In the genomic region with DNA sequence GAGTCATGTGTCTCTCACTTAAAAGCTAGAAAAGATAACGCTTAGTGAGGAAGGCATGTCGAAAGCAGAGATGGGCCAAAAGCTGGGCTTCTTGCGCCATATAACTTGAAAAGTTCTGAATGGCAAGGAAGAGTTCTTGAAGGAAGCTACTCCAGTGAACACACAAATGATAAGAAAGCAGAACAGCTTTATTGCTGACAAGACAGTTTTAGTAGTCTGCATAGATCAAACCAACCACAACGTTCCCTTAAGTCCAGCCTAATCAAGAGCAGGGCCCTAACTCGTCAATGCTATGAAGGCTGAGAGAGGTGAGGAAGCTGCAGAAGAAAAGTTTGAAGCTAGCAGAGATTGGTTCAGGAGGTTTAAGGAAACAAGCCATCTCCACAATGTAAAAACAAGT, we compare ENCODE assay signal across 21 cellular contexts. TPM values are rescaled to one million over a fixed set of nuclear protein-coding genes. Genes with fewer than 3 reads are reported as not detected.
DNase-seq lines count a peak whose midpoint lies in the region; ATAC-seq, FAIRE-seq and TF ChIP-seq lines count a peak whose summit lies in the region.
"Had no signal": no experiment of that assay in that cellular context is flagged by ENCODE, and none has a peak within 500 bp of the region (broad histone marks: within the 10 kb centered on the region; RNA-seq: fewer than 3 reads in every experiment).

No MANE protein-coding gene starts in this region.

- DNase-seq in HepG2 (ENCODE audit: low spot score) (no peak), right lobe of liver (no peak), H1 (ENCODE audit: low read depth in 1 of 2, low spot score in 2 of 2) (no peak), hepatocyte (ENCODE audit: low spot score) (no peak), smooth muscle cell (lab: John Stamatoyannopoulos, UW; ENCODE audit: unreplicated experiment) (no peak), left ventricle myocardium superior (no peak)
- DNase-seq in activated CD8-positive, alpha-beta T cell treated with anti-CD3 and anti-CD28 coated beads, Interleukin-2, amount 10 ng/mL, durations not matched to agents 7 days and 5 days: no peak
- DNase-seq: 8988T; Caco-2; CD4-positive, CD25-positive, alpha-beta regulatory T cell; CD8-positive, alpha-beta T cell; DMS153; DND-41; H7; HCEC 1CT had no signal

- H2BK15ac ChIP-seq in H1 (ENCODE audit: low read length): no peak overlapping the region

- WGBS in HepG2 (ENCODE audit: low lambda C conversion rate): 94% methylated on average over 5 of the region's 5 CpGs
- WGBS in right lobe of liver (ENCODE audit: insufficient coverage, low coverage, low lambda C conversion rate, missing lambda C conversion rate): 94% methylated on average over 5 of the region's 5 CpGs
- 92% methylated on average over 5 of the region's 5 CpGs; no CpG with 5 or more reads in 1 of the 2 experiments for WGBS in H1 (ENCODE audit: extremely low coverage in 1 of 2, insufficient coverage in 1 of 2, insufficient read length in 1 of 2, insufficient replicate concordance in 2 of 2, low coverage in 1 of 2, low lambda C conversion rate in 2 of 2, missing lambda C conversion rate in 1 of 2), 2 experiments
- WGBS in hepatocyte (ENCODE audit: low lambda C conversion rate, missing lambda C conversion rate): 91% methylated on average over 5 of the region's 5 CpGs
- 80% methylated on average over 5 of the region's 5 CpGs for WGBS in smooth muscle cell (ENCODE audit: low lambda C conversion rate)

- CTCF ChIA-PET in HepG2 (lab: Yijun Ruan, JAX; ENCODE audit: low intra/inter-chr PET ratio, low total read pairs) (no interaction called here), H1 (lab: Charles Lee; ENCODE audit: partially characterized antibody) (interaction anchor here (0.7 to 0.9 kb wide), 3 partner anchors 9 to 251 kb away, joined by 3 to 4 read pairs (median 4); no protein-coding TSS in a partner anchor)
- CTCF ChIA-PET in activated CD8-positive, alpha-beta T cell treated with anti-CD3 and anti-CD28 coated beads, Interleukin-2, amount 10 ng/mL, durations not matched to agents 7 days and 5 days (lab: Charles Lee): no interaction called here

- H3K4me1 Mint-ChIP-seq in activated CD8-positive, alpha-beta T cell treated with anti-CD3 and anti-CD28 coated beads, Interleukin-2, amount 10 ng/mL, durations not matched to agents 7 days and 5 days (ENCODE audit: low read depth): no peaks in the 10 kb centered on the region
- H3K4me1 Mint-ChIP-seq: GM23338 had no signal

- H3K9me3 Mint-ChIP-seq in activated CD8-positive, alpha-beta T cell treated with anti-CD3 and anti-CD28 coated beads, Interleukin-2, amount 10 ng/mL, durations not matched to agents 7 days and 5 days (ENCODE audit: insufficient read depth): peaks cover 4% of the 10 kb centered on the region
- H3K9me3 Mint-ChIP-seq: GM23338 had no signal

- H2AK5ac ChIP-seq in H1 (ENCODE audit: low read depth, low read length): no peak overlapping the region

- H3K79me1 ChIP-seq in H1 (ENCODE audit: low read depth, low read length): no peaks in the 10 kb centered on the region

- H3K4me1 ChIP-seq in HepG2 (ENCODE audit: insufficient read depth, low read length): no peaks in the 10 kb centered on the region
- H3K4me1 ChIP-seq in right lobe of liver: no peaks in the 10 kb centered on the region
- no peaks in the 10 kb centered on the region for H3K4me1 ChIP-seq in H1 (replicated peaks in 1 of 4; ENCODE audit: control insufficient read depth in 3 of 4, insufficient read depth in 4 of 4, low read length in 3 of 4)
- peaks cover 17% of the 10 kb centered on the region for H3K4me1 ChIP-seq in hepatocyte (ENCODE audit: insufficient read depth)
- H3K4me1 ChIP-seq in smooth muscle cell (ENCODE audit: low read depth): peaks cover 2% of the 10 kb centered on the region
- H3K4me1 ChIP-seq: BLaER1, Caco-2 had no signal

- no TSS peak for BruUV-seq in HepG2 (replicated peaks; lab: Mats Ljungman, UMichigan)

- H4K5ac ChIP-seq in H1 (ENCODE audit: insufficient read length, low read depth, low read length): no peak overlapping the region

- no peak overlapping the region for H2BK5ac ChIP-seq in H1 (ENCODE audit: low read depth, low read length)

- FAIRE-seq in HepG2 (lab: Jason Lieb, UNC) (no peak), H1 (lab: Jason Lieb, UNC) (no peak)
- FAIRE-seq: G401.6, GM12878 had no signal

- H3K27me3 ChIP-seq in HepG2 (ENCODE audit: control insufficient read depth in 1 of 2, insufficient read depth in 2 of 2, low read length in 2 of 2) (no peaks in the 10 kb centered on the region), right lobe of liver (no peaks in the 10 kb centered on the region), H1 (replicated peaks in 1 of 4; ENCODE audit: control insufficient read depth in 3 of 4, extremely low read depth in 1 of 4, insufficient read depth in 3 of 4, low read length in 3 of 4) (no peaks in the 10 kb centered on the region), hepatocyte (no peaks in the 10 kb centered on the region), smooth muscle cell (ENCODE audit: low read depth) (no peaks in the 10 kb centered on the region)
- H3K27me3 ChIP-seq: BLaER1 had no signal

- H3K36me3 ChIP-seq in HepG2 (replicated peaks in 1 of 2; ENCODE audit: control insufficient read depth in 1 of 2, insufficient read depth in 2 of 2, low read length in 2 of 2) (0 out of 5 replicates have a peak, but pooled peaks cover 0 to 1% of the 10 kb centered on the region in 2 experiments), right lobe of liver (no peaks in the 10 kb centered on the region), H1 (ENCODE audit: control insufficient read depth in 2 of 4, insufficient read depth in 4 of 4, low read length in 3 of 4) (peaks cover 0 to 13% (median 0%) of the 10 kb centered on the region in 4 experiments; a peak in 1 of 8 replicates), hepatocyte (replicated peaks; ENCODE audit: insufficient read depth, low read depth) (no peaks in the 10 kb centered on the region), smooth muscle cell (ENCODE audit: low read depth) (no peaks in the 10 kb centered on the region)

- no peak overlapping the region for H3K27ac Mint-ChIP-seq in activated CD8-positive, alpha-beta T cell treated with anti-CD3 and anti-CD28 coated beads, Interleukin-2, amount 10 ng/mL, durations not matched to agents 7 days and 5 days
- H3K27ac Mint-ChIP-seq: CD4-positive, CD25-positive, alpha-beta regulatory T cell; CD8-positive, alpha-beta T cell; GM23338 had no signal

- TF ChIP-seq EP300 in HepG2 (IDR thresholded peaks at IDR 0.05; ENCODE audit: low read depth in 2 of 2, low read length in 2 of 2): no peak
- TF ChIP-seq EP300 in HepG2 (CRISPR knock-in tag; IDR thresholded peaks at IDR 0.05; ENCODE audit: borderline replicate concordance): no peak
- no peak for TF ChIP-seq EP300 in H1 (IDR thresholded peaks at IDR 0.05; ENCODE audit: borderline replicate concordance in 1 of 2, low read depth in 2 of 2, low read length in 2 of 2)

- no peak overlapping the region for H3K23ac ChIP-seq in H1 (ENCODE audit: insufficient read length)

- no peak for TF ChIP-seq RAD21 in HepG2 (CRISPR knock-in tag; IDR thresholded peaks at IDR 0.05)
- TF ChIP-seq RAD21 in H1 (IDR thresholded peaks at IDR 0.05 in 1 of 2, conservative IDR thresholded peaks at IDR 0.05 in 1 of 2; ENCODE audit: low read depth in 2 of 2, low read length in 2 of 2): no peak

- H2AFZ ChIP-seq in HepG2 (ENCODE audit: low read length): no peak overlapping the region
- H2AFZ ChIP-seq in H1 (ENCODE audit: low read length): no peak overlapping the region
- no peak overlapping the region for H2AFZ ChIP-seq in hepatocyte
- H2AFZ ChIP-seq in smooth muscle cell (ENCODE audit: low read depth): no peak overlapping the region
- H2AFZ ChIP-seq: GM23338 had no signal

- POLR2A ChIA-PET in HepG2 (lab: Yijun Ruan, JAX) (no interaction called here), H1 (lab: Charles Lee; ENCODE audit: partially characterized antibody) (interaction anchor here (1.6 kb wide), 1 partner anchor 9 kb away, joined by 5 read pairs; no protein-coding TSS in a partner anchor)
- POLR2A ChIA-PET in activated CD8-positive, alpha-beta T cell treated with anti-CD3 and anti-CD28 coated beads, Interleukin-2, amount 10 ng/mL, durations not matched to agents 7 days and 5 days (lab: Charles Lee): no interaction called here

- H4K20me1 ChIP-seq in HepG2 (ENCODE audit: insufficient read depth, low read length): no peaks in the 10 kb centered on the region
- no peaks in the 10 kb centered on the region for H4K20me1 ChIP-seq in H1 (replicated peaks in 1 of 2; ENCODE audit: control insufficient read depth in 1 of 2, insufficient read depth in 2 of 2, low read length in 2 of 2)
- H4K20me1 ChIP-seq in hepatocyte (ENCODE audit: insufficient read depth, poor library complexity, severe bottlenecking): no peaks in the 10 kb centered on the region
- H4K20me1 ChIP-seq in smooth muscle cell (ENCODE audit: low read depth): peaks cover 4% of the 10 kb centered on the region
- H4K20me1 ChIP-seq: BLaER1 had no signal

- H3K4me3 ChIP-seq in HepG2 (replicated peaks in 1 of 3; ENCODE audit: insufficient read depth in 1 of 3, low read depth in 2 of 3, low read length in 3 of 3) (no peak overlapping the region), right lobe of liver (no peak overlapping the region), H1 (ENCODE audit: extremely low read depth in 1 of 4, insufficient read depth in 2 of 4, low read depth in 3 of 4, low read length in 4 of 4) (no peak overlapping the region), hepatocyte (no peak overlapping the region), smooth muscle cell (no peak overlapping the region)
- H3K4me3 ChIP-seq: BLaER1, GM12878, GM23338 had no signal

- no peak overlapping the region for H3K4me3 Mint-ChIP-seq in activated CD8-positive, alpha-beta T cell treated with anti-CD3 and anti-CD28 coated beads, Interleukin-2, amount 10 ng/mL, durations not matched to agents 7 days and 5 days
- H3K4me3 Mint-ChIP-seq: CD4-positive, CD25-positive, alpha-beta regulatory T cell; CD8-positive, alpha-beta T cell; GM23338 had no signal

- no peak overlapping the region for H3K14ac ChIP-seq in H1 (ENCODE audit: insufficient read length)

- TF ChIP-seq CTCF in HepG2 (CRISPR knock-in tag; IDR thresholded peaks at IDR 0.05) (no peak), right lobe of liver (IDR thresholded peaks at IDR 0.05) (no peak), H1 (IDR thresholded peaks at IDR 0.05; ENCODE audit: control extremely low read depth in 1 of 3, insufficient read depth in 1 of 3, low read depth in 1 of 3, low read length in 3 of 3) (no peak), hepatocyte (IDR thresholded peaks at IDR 0.05; ENCODE audit: poor library complexity) (no peak), smooth muscle cell (IDR thresholded peaks at IDR 0.05; ENCODE audit: borderline replicate concordance, insufficient read depth, poor library complexity, severe bottlenecking) (no peak)

- peaks cover 8% of the 10 kb centered on the region for H3F3A ChIP-seq in smooth muscle cell (ENCODE audit: low read depth)

- in situ Hi-C loops in HepG2 (cut with HindIII; ENCODE audit: extremely low pct_ligation_motif_present, low pct_unique_long_range_greater_than_20kb): no loop called here

- no peaks in the 10 kb centered on the region for H3K79me2 ChIP-seq in HepG2 (ENCODE audit: insufficient read depth, low read length)
- no peaks in the 10 kb centered on the region; a peak in 1 of 4 replicates for H3K79me2 ChIP-seq in H1 (ENCODE audit: control insufficient read depth in 1 of 2, insufficient read depth in 2 of 2, low read length in 2 of 2)
- H3K79me2 ChIP-seq in hepatocyte: peaks cover 49% of the 10 kb centered on the region
- H3K79me2 ChIP-seq in smooth muscle cell (ENCODE audit: low read depth): peaks cover 66% of the 10 kb centered on the region

- no peak overlapping the region for H3K56ac ChIP-seq in H1 (replicated peaks; ENCODE audit: insufficient read length, low read depth, low read length)

- H3K23me2 ChIP-seq in H1 (ENCODE audit: low read depth, low read length): no peaks in the 10 kb centered on the region

- no peak for TF ChIP-seq POLR2A in HepG2 (IDR thresholded peaks at IDR 0.05; ENCODE audit: insufficient read depth in 1 of 2, low read depth in 2 of 2, low read length in 2 of 2)
- no peak for TF ChIP-seq POLR2A in right lobe of liver (IDR thresholded peaks at IDR 0.05)
- no peak for TF ChIP-seq POLR2A in H1 (IDR thresholded peaks at IDR 0.05; ENCODE audit: control extremely low read depth in 1 of 2, low read depth in 2 of 2, low read length in 2 of 2)

- H3K4me2 ChIP-seq in HepG2 (ENCODE audit: low read depth, low read length): no peak overlapping the region
- H3K4me2 ChIP-seq in H1 (ENCODE audit: insufficient read depth in 1 of 2, low read depth in 2 of 2, low read length in 2 of 2): no peak overlapping the region
- no peak overlapping the region for H3K4me2 ChIP-seq in hepatocyte
- no peak overlapping the region for H3K4me2 ChIP-seq in smooth muscle cell
- H3K4me2 ChIP-seq: BLaER1, GM23338 had no signal

- H3K27ac ChIP-seq in HepG2 (ENCODE audit: extremely low read length, insufficient read depth, low read length): no peak overlapping the region
- no peak overlapping the region for H3K27ac ChIP-seq in right lobe of liver
- no peak overlapping the region for H3K27ac ChIP-seq in H1 (ENCODE audit: low read depth, low read length)
- peak overlapping the region; percentile 83 for H3K27ac ChIP-seq in hepatocyte
- H3K27ac ChIP-seq in smooth muscle cell (ENCODE audit: low read depth): peak overlapping the region; percentile 87
- H3K27ac ChIP-seq: BLaER1, C4-2B had no signal

- ATAC-seq in HepG2 (no peak), right lobe of liver (no peak), left ventricle myocardium superior (no peak), esophagus mucosa (no peak)
- ATAC-seq in activated CD8-positive, alpha-beta T cell treated with anti-CD3 and anti-CD28 coated beads, Interleukin-2, amount 10 ng/mL, durations not matched to agents 7 days and 5 days: no peak
- ATAC-seq: CD8-positive, alpha-beta T cell; GM12878; GM23338 had no signal

- no peaks in the 10 kb centered on the region for H3K27me3 Mint-ChIP-seq in activated CD8-positive, alpha-beta T cell treated with anti-CD3 and anti-CD28 coated beads, Interleukin-2, amount 10 ng/mL, durations not matched to agents 7 days and 5 days (ENCODE audit: low read depth)
- H3K27me3 Mint-ChIP-seq: CD4-positive, CD25-positive, alpha-beta regulatory T cell had no signal

- H4K8ac ChIP-seq in H1 (ENCODE audit: extremely low read depth, insufficient read depth, low read length): no peak overlapping the region

- H3K18ac ChIP-seq in H1 (ENCODE audit: extremely low read depth, low read length): no peak overlapping the region

- H3K4ac ChIP-seq in H1 (replicated peaks; ENCODE audit: insufficient read length, low read depth, low read length): no peak overlapping the region

- H2BK12ac ChIP-seq in H1 (ENCODE audit: low read depth, low read length): no peak overlapping the region

- H3K9me2 ChIP-seq in hepatocyte (replicated peaks; ENCODE audit: insufficient read depth): no peaks in the 10 kb centered on the region

- intact Hi-C loops in HepG2 (cut with micrococcal nuclease; ENCODE audit: unreplicated experiment): no loop called here
- intact Hi-C loops in right lobe of liver (cut with DNase I): no loop called here
- intact Hi-C loops in left ventricle myocardium superior (cut with micrococcal nuclease): no loop called here

- no peak overlapping the region for H2BK20ac ChIP-seq in H1 (ENCODE audit: low read length)

- no peak overlapping the region for H4K91ac ChIP-seq in H1 (replicated peaks; ENCODE audit: insufficient read length, low read length)

- no peak overlapping the region for H3K9ac ChIP-seq in HepG2 (ENCODE audit: insufficient read depth, low read depth, low read length)
- H3K9ac ChIP-seq in H1 (replicated peaks in 1 of 4; ENCODE audit: extremely low read depth in 1 of 4, low read depth in 3 of 4, low read length in 3 of 4): no peak overlapping the region
- H3K9ac ChIP-seq in smooth muscle cell (ENCODE audit: low read depth): no peak overlapping the region
- H3K9ac ChIP-seq: BLaER1 had no signal

- peaks cover 19% of the 10 kb centered on the region for H3K9me3 ChIP-seq in HepG2 (ENCODE audit: low read length)
- no peaks in the 10 kb centered on the region for H3K9me3 ChIP-seq in right lobe of liver
- H3K9me3 ChIP-seq in H1 (ENCODE audit: insufficient read depth in 2 of 2, low read depth in 1 of 2, low read length in 1 of 2): peaks cover 3 to 4% of the 10 kb centered on the region in 2 experiments; a peak in 3 of 4 replicates
- H3K9me3 ChIP-seq in hepatocyte (ENCODE audit: low read depth): no peaks in the 10 kb centered on the region
- H3K9me3 ChIP-seq in smooth muscle cell (replicated peaks; ENCODE audit: low read depth): no peaks in the 10 kb centered on the region
- H3K9me3 ChIP-seq: Caco-2 had no signal

- H2BK120ac ChIP-seq in H1 (replicated peaks; ENCODE audit: low read depth, low read length): no peak overlapping the region

- peaks cover 5% of the 10 kb centered on the region for H3K36me3 Mint-ChIP-seq in activated CD8-positive, alpha-beta T cell treated with anti-CD3 and anti-CD28 coated beads, Interleukin-2, amount 10 ng/mL, durations not matched to agents 7 days and 5 days (ENCODE audit: low read depth)

RNA-seq across cellular contexts. Expression of gene GALNT1, which starts 55.7 kb away (rescaled TPM):
- total RNA-seq in HepG2 (2016; rRNA removed; fragmentation: Illumina TruSeq; extraction: Trizol) (100 and 101 TPM in 2 replicates), right lobe of liver (10 to 100 TPM; 28.0 to 47.4 (median 40.4) TPM), hepatocyte (222 and 231 TPM in 2 replicates), smooth muscle cell (151 and 193 TPM in 2 replicates), left ventricle myocardium superior (47.0 TPM), esophagus mucosa (101 TPM)
- total RNA-seq in HepG2 (2016; cell fraction: cytosol; rRNA removed; fragmentation: Illumina TruSeq; extraction: Trizol; ENCODE audit: low read depth): 24.4 and 25.0 TPM in 2 replicates
- 97.8 and 106 TPM in 2 replicates for total RNA-seq in HepG2 (2016; cell fraction: insoluble cytoplasmic fraction; rRNA removed; fragmentation: Illumina TruSeq; extraction: Trizol)
- total RNA-seq in HepG2 (2016; cell fraction: membrane; rRNA removed; fragmentation: Illumina TruSeq; extraction: Trizol): 103 and 117 TPM in 2 replicates
- total RNA-seq in HepG2 (2016; cell fraction: nucleus; rRNA removed; fragmentation: Illumina TruSeq; extraction: Trizol): 57.3 and 63.3 TPM in 2 replicates
- polyA plus RNA-seq in HepG2 (2011; rRNA removed) (29.5 and 41.1 TPM in 2 replicates), H1 (2011; rRNA removed) (10.2 and 22.4 TPM in 2 replicates), hepatocyte (240 and 271 TPM in 2 replicates), smooth muscle cell (195 and 217 TPM in 2 replicates)
- 16.2 and 27.6 TPM in 2 replicates for polyA plus RNA-seq in HepG2 (2011; cell fraction: cytosol; rRNA removed)
- polyA plus RNA-seq in HepG2 (2011; cell fraction: nucleus; rRNA removed): 5.3 and 6.6 TPM in 2 replicates
- 30.9 and 42.2 TPM in 2 replicates for polyA plus RNA-seq in HepG2 (2012)
- 23.9 and 26.1 TPM in 2 replicates for polyA plus RNA-seq in HepG2 (2016; cell fraction: cytosol; fragmentation: Illumina TruSeq; extraction: Trizol; ENCODE audit: low read depth)
- polyA plus RNA-seq in HepG2 (2016; cell fraction: insoluble cytoplasmic fraction; fragmentation: Illumina TruSeq; extraction: Trizol; ENCODE audit: low read depth): 75.7 and 83.7 TPM in 2 replicates
- 57.2 and 64.0 TPM in 2 replicates for polyA plus RNA-seq in HepG2 (2016; cell fraction: membrane; fragmentation: Illumina TruSeq; extraction: Trizol; ENCODE audit: low read depth)
- polyA plus RNA-seq in HepG2 (2016; cell fraction: nucleus; fragmentation: Illumina TruSeq; extraction: Trizol; ENCODE audit: insufficient read depth, low read depth): 52.0 and 52.9 TPM in 2 replicates
- 26.4 and 26.8 TPM in 2 replicates for polyA minus RNA-seq in HepG2 (2011; rRNA and poly(A)+ RNA removed; ENCODE audit: low replicate concordance)
- polyA minus RNA-seq in HepG2 (2011; cell fraction: cytosol; rRNA and poly(A)+ RNA removed): 38.5 and 40.9 TPM in 2 replicates
- 29.9 and 36.9 TPM in 2 replicates for polyA minus RNA-seq in HepG2 (2011; cell fraction: nucleus; rRNA and poly(A)+ RNA removed)
- total RNA-seq in H1 (2021; fragmentation: NEBNext Ultra II Directional; extraction: Animal tissue kit (Norgen Biotek cat#: 25700)): 93.0 and 101 TPM in 2 replicates
- polyA plus RNA-seq in H1 (2011; cell fraction: cytosol; rRNA removed): 25.1 TPM
- 23.9 TPM for polyA plus RNA-seq in H1 (2011; cell fraction: nucleus; rRNA removed)
- 34.2 to 64.5 TPM (median 42.5 TPM) in 4 replicates for polyA plus RNA-seq in H1 (2012, experiment 1 of 2)
- polyA plus RNA-seq in H1 (2012, experiment 2 of 2): 3.8 TPM
- polyA plus RNA-seq in H1 (2013, experiment 1 of 2): 112 TPM
- polyA plus RNA-seq in H1 (2013, experiment 2 of 2): 124 TPM
- 58.7 and 85.3 TPM in 2 replicates for polyA minus RNA-seq in H1 (2011; rRNA and poly(A)+ RNA removed)
- 25.8 TPM for polyA minus RNA-seq in H1 (2011; cell fraction: cytosol; rRNA and poly(A)+ RNA removed)
- polyA minus RNA-seq in H1 (2011; cell fraction: nucleus; rRNA and poly(A)+ RNA removed): 68.9 TPM
- total RNA-seq in activated CD8-positive, alpha-beta T cell treated with anti-CD3 and anti-CD28 coated beads, Interleukin-2, amount 10 ng/mL, durations not matched to agents 7 days and 5 days: 10 to 100 TPM; 34.5 to 35.8 TPM

Comparison
In these comparisons a context has a peak if more than half of its experiments do, and no peak if none do; other contexts are left out.
1. H3K27ac ChIP-seq: peak in hepatocyte (single experiment) and smooth muscle cell (single experiment); none in HepG2 (single experiment), right lobe of liver (0 of 3) and H1 (single experiment).
2. Of the 41 proteins assayed by ChIP-seq in both HepG2 and H1: peak only in HepG2: none; only in H1: none; in both: MAFK; in neither: 40.